Comparison of ENCODE assay signal across 1 cellular context in the genomic region with DNA sequence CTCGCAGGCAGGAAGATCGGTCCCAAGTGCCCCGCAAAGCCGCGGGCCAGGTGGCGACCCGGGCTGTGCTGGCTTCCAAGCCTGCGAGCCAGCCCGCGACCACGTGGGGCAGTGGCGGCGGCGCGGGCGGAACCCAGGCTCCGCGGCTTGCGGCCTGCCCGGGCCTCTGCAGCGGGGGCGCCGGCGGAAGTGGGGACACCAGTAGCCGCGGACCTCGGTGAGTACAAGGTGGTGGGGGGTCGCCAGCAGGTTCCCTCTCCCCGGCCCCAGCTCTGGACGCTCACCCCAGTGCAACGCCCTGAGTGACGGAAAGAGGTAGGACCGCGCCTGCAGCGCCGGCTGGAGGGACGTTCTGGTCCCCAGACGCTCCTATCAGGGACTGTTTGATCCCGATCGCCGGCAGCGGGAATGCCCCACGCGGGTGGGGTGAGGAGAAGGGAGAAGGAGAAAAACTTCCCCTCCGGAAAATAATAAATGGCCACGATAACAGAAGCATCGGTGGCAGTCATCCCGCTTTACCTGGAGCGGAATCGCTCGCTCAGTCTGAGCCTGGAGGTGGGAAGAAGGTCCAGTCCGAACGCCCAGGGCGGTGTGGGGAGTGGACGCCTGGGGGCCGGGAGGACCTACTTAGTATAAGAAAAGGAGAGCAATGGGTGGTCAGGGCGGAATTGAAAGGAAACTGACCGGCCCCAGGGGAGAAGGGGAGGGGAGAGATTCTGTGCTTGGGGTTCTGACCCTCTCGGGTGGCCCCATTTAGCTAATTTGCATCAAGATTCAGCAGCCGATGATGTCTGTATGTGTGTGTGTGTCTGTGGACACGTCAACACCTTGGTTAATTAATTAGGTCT.
TF ChIP-seq lines count a peak whose summit lies in the region.

A gene with protein sequence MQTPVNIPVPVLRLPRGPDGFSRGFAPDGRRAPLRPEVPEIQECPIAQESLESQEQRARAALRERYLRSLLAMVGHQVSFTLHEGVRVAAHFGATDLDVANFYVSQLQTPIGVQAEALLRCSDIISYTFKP (plus strand): TSS at position 198 of the 848 bp plus-strand sequence. CDS start 10,855 bp downstream, outside the sequence.

TF ChIP-seq in HepG2, 621 proteins besides CTCF, POLR2A, EP300 and RAD21 (continued from another document and continues in another):
- TF ChIP-seq, protein P1, sequence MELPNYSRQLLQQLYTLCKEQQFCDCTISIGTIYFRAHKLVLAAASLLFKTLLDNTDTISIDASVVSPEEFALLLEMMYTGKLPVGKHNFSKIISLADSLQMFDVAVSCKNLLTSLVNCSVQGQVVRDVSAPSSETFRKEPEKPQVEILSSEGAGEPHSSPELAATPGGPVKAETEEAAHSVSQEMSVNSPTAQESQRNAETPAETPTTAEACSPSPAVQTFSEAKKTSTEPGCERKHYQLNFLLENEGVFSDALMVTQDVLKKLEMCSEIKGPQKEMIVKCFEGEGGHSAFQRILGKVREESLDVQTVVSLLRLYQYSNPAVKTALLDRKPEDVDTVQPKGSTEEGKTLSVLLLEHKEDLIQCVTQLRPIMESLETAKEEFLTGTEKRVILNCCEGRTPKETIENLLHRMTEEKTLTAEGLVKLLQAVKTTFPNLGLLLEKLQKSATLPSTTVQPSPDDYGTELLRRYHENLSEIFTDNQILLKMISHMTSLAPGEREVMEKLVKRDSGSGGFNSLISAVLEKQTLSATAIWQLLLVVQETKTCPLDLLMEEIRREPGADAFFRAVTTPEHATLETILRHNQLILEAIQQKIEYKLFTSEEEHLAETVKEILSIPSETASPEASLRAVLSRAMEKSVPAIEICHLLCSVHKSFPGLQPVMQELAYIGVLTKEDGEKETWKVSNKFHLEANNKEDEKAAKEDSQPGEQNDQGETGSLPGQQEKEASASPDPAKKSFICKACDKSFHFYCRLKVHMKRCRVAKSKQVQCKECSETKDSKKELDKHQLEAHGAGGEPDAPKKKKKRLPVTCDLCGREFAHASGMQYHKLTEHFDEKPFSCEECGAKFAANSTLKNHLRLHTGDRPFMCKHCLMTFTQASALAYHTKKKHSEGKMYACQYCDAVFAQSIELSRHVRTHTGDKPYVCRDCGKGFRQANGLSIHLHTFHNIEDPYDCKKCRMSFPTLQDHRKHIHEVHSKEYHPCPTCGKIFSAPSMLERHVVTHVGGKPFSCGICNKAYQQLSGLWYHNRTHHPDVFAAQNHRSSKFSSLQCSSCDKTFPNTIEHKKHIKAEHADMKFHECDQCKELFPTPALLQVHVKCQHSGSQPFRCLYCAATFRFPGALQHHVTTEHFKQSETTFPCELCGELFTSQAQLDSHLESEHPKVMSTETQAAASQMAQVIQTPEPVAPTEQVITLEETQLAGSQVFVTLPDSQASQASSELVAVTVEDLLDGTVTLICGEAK (IDR thresholded peaks at IDR 0.05), result peak; percentile 69
- TF ChIP-seq, protein P1 (CRISPR knock-in tag; IDR thresholded peaks at IDR 0.05), result peak; percentile 91
- TF ChIP-seq NFE2L2 (IDR thresholded peaks at IDR 0.05; ENCODE audit: low read length), result no peak
- no peak for TF ChIP-seq ZNF713 (CRISPR knock-in tag; IDR thresholded peaks at IDR 0.05)
- TF ChIP-seq, protein P2, sequence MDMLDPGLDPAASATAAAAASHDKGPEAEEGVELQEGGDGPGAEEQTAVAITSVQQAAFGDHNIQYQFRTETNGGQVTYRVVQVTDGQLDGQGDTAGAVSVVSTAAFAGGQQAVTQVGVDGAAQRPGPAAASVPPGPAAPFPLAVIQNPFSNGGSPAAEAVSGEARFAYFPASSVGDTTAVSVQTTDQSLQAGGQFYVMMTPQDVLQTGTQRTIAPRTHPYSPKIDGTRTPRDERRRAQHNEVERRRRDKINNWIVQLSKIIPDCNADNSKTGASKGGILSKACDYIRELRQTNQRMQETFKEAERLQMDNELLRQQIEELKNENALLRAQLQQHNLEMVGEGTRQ (IDR thresholded peaks at IDR 0.05; ENCODE audit: low read depth, low read length), result peak; percentile 37; the same call in 1 of the 2 replicates
- TF ChIP-seq, protein P2 (CRISPR knock-in tag; IDR thresholded peaks at IDR 0.05; ENCODE audit: borderline replicate concordance), result peak; percentile 49; the same call in 1 of the 2 replicates
- peak; percentile 95 for TF ChIP-seq GATAD1 (CRISPR knock-in tag; IDR thresholded peaks at IDR 0.05)
- TF ChIP-seq, protein P3, sequence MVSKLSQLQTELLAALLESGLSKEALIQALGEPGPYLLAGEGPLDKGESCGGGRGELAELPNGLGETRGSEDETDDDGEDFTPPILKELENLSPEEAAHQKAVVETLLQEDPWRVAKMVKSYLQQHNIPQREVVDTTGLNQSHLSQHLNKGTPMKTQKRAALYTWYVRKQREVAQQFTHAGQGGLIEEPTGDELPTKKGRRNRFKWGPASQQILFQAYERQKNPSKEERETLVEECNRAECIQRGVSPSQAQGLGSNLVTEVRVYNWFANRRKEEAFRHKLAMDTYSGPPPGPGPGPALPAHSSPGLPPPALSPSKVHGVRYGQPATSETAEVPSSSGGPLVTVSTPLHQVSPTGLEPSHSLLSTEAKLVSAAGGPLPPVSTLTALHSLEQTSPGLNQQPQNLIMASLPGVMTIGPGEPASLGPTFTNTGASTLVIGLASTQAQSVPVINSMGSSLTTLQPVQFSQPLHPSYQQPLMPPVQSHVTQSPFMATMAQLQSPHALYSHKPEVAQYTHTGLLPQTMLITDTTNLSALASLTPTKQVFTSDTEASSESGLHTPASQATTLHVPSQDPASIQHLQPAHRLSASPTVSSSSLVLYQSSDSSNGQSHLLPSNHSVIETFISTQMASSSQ (IDR thresholded peaks at IDR 0.05; ENCODE audit: low read depth), result no peak
- TF ChIP-seq, protein P3 (CRISPR knock-in tag; IDR thresholded peaks at IDR 0.05; ENCODE audit: borderline replicate concordance), result peak; percentile 77; the same call in 1 of the 2 replicates
- TF ChIP-seq, protein P4, sequence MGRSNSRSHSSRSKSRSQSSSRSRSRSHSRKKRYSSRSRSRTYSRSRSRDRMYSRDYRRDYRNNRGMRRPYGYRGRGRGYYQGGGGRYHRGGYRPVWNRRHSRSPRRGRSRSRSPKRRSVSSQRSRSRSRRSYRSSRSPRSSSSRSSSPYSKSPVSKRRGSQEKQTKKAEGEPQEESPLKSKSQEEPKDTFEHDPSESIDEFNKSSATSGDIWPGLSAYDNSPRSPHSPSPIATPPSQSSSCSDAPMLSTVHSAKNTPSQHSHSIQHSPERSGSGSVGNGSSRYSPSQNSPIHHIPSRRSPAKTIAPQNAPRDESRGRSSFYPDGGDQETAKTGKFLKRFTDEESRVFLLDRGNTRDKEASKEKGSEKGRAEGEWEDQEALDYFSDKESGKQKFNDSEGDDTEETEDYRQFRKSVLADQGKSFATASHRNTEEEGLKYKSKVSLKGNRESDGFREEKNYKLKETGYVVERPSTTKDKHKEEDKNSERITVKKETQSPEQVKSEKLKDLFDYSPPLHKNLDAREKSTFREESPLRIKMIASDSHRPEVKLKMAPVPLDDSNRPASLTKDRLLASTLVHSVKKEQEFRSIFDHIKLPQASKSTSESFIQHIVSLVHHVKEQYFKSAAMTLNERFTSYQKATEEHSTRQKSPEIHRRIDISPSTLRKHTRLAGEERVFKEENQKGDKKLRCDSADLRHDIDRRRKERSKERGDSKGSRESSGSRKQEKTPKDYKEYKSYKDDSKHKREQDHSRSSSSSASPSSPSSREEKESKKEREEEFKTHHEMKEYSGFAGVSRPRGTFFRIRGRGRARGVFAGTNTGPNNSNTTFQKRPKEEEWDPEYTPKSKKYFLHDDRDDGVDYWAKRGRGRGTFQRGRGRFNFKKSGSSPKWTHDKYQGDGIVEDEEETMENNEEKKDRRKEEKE (IDR thresholded peaks at IDR 0.05), result no peak
- TF ChIP-seq, protein P5, sequence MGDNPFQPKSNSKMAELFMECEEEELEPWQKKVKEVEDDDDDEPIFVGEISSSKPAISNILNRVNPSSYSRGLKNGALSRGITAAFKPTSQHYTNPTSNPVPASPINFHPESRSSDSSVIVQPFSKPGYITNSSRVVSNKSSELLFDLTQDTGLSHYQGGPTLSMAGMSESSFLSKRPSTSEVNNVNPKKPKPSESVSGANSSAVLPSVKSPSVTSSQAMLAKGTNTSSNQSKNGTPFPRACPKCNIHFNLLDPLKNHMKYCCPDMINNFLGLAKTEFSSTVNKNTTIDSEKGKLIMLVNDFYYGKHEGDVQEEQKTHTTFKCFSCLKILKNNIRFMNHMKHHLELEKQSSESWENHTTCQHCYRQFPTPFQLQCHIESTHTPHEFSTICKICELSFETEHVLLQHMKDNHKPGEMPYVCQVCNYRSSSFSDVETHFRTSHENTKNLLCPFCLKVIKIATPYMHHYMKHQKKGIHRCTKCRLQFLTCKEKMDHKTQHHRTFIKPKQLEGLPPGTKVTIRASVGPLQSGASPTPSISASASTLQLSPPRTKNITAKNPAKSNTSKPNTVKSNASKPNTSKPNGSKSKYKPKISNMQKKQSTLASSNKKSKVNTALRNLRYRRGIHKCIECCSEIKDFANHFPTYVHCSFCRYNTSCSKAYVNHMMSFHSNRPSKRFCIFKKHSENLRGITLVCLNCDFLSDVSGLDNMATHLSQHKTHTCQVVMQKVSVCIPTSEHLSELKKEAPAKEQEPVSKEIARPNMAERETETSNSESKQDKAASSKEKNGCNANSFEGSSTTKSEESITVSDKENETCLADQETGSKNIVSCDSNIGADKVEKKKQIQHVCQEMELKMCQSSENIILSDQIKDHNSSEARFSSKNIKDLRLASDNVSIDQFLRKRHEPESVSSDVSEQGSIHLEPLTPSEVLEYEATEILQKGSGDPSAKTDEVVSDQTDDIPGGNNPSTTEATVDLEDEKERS (CRISPR knock-in tag; IDR thresholded peaks at IDR 0.05), result no peak
- peak; percentile 88 for TF ChIP-seq ZNF790 (CRISPR knock-in tag; IDR thresholded peaks at IDR 0.05; ENCODE audit: borderline replicate concordance)
- TF ChIP-seq TCF7L2 (IDR thresholded peaks at IDR 0.05; ENCODE audit: low read depth, low read length), result no peak
- peak; percentile 99 for TF ChIP-seq BRD4 (CRISPR knock-in tag; IDR thresholded peaks at IDR 0.05)
- 0 out of 2 replicates have a peak, but pooled peaks have one; percentile 83 for TF ChIP-seq ZNF83 (CRISPR knock-in tag; IDR thresholded peaks at IDR 0.05; ENCODE audit: borderline replicate concordance)
- TF ChIP-seq ZNF773 (CRISPR knock-in tag; IDR thresholded peaks at IDR 0.05; ENCODE audit: borderline replicate concordance), result peak; percentile 91; the same call in 1 of the 2 replicates
- TF ChIP-seq ZNF431 (CRISPR knock-in tag; IDR thresholded peaks at IDR 0.05; ENCODE audit: borderline replicate concordance, low read depth), result 0 out of 2 replicates have a peak, but pooled peaks have one; percentile 80
- TF ChIP-seq, protein P6, sequence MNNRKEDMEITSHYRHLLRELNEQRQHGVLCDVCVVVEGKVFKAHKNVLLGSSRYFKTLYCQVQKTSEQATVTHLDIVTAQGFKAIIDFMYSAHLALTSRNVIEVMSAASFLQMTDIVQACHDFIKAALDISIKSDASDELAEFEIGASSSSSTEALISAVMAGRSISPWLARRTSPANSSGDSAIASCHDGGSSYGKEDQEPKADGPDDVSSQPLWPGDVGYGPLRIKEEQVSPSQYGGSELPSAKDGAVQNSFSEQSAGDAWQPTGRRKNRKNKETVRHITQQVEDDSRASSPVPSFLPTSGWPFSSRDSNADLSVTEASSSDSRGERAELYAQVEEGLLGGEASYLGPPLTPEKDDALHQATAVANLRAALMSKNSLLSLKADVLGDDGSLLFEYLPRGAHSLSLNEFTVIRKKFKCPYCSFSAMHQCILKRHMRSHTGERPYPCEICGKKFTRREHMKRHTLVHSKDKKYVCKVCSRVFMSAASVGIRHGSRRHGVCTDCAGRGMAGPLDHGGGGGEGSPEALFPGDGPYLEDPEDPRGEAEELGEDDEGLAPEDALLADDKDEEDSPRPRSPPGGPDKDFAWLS (CRISPR knock-in tag; IDR thresholded peaks at IDR 0.05; ENCODE audit: borderline replicate concordance), result no peak; the same call in 1 of the 2 replicates
- TF ChIP-seq ZNF556 (CRISPR knock-in tag; IDR thresholded peaks at IDR 0.05; ENCODE audit: borderline replicate concordance), result peak; percentile 99
- TF ChIP-seq RFXAP (CRISPR knock-in tag; IDR thresholded peaks at IDR 0.05; ENCODE audit: borderline replicate concordance), result peak; percentile 92
